15 cellular contexts compared by ENCODE assay signal in the genomic region with DNA sequence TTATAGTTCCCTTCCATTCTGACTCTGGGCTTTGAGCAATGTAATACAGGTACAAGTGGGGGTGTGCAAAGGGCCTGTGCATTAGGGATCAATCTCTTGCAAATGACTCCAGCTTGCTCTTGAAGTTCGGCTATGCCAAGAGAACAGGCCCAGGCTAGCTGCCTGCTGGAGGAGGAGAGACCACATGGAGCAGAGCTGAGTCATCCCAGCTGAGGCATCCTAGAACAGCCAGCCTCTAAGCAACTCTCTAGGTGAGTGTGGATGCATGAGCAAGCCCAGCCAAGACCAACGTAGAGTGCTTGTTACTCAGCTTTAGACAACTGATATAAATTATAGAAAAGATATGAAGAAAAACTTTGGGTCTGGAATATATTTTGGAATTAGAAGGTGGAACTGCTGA. TPM values are rescaled to one million over a fixed set of nuclear protein-coding genes. Genes with fewer than 3 reads are reported as not detected.
DNase-seq lines count a peak whose midpoint lies in the region; ATAC-seq lines count a peak whose summit lies in the region.
"Had no signal": no experiment of that assay in that cellular context is flagged by ENCODE, and none has a peak within 500 bp of the region (broad histone marks: within the 10 kb centered on the region; RNA-seq: fewer than 3 reads in every experiment).

No MANE protein-coding gene starts in this region.

- DNase-seq in COLO668 (lab: John Stamatoyannopoulos, UW; ENCODE audit: unreplicated experiment) (peak; percentile 1), HCEC 1CT (peak; percentile 21), RPMI7951 (ENCODE audit: low read depth) (peak; percentile 30), UCSD-AML1 (lab: John Stamatoyannopoulos, UW; ENCODE audit: unreplicated experiment) (no peak), activated gamma-delta T cell (lab: John Stamatoyannopoulos, UW) (no peak)
- no peak for DNase-seq in activated effector memory CD4-positive, alpha-beta T cell treated with Interleukin-2 at 50 U/mL for 16 hours
- DNase-seq: activated CD8-positive, alpha-beta memory T cell treated with anti-CD3 and anti-CD28 coated beads, Interleukin-2, amount 50 U/mL, for 4 hours; H7; NCI-H1436; NCI-H524 treated with DMSO at 0.1 percent for 48 hours; T-cell; trophoblast cell had no signal

- peak; percentile 82 for ATAC-seq in esophagus mucosa
- ATAC-seq in HG03378 (IDR thresholded peaks at IDR 0.05; ENCODE audit: unreplicated experiment), result no peak
- ATAC-seq: activated CD4-positive, CD25-positive, alpha-beta regulatory T cell treated with anti-CD3 and anti-CD28 coated beads, Interleukin-2, amount 50 U/mL, for 24 hours; T-cell had no signal

RNA-seq across cellular contexts. Expression of a gene that starts 47.6 kb away (rescaled TPM):
- 4.5 and 4.7 TPM in 2 replicates for total RNA-seq in RPMI7951 (2014; rRNA removed; shearing (Covaris generic))
- 0.32 TPM for total RNA-seq in esophagus mucosa

Comparison
In these comparisons a context has a peak if more than half of its experiments do, and no peak if none do; other contexts are left out.
1. DNase-seq: peak in COLO668 (single experiment), HCEC 1CT (single experiment) and RPMI7951 (single experiment); none in activated effector memory CD4-positive, alpha-beta T cell treated with Interleukin-2 at 50 U/mL for 16 hours (single experiment), UCSD-AML1 (single experiment) and activated gamma-delta T cell (single experiment).